In the genomic region with DNA sequence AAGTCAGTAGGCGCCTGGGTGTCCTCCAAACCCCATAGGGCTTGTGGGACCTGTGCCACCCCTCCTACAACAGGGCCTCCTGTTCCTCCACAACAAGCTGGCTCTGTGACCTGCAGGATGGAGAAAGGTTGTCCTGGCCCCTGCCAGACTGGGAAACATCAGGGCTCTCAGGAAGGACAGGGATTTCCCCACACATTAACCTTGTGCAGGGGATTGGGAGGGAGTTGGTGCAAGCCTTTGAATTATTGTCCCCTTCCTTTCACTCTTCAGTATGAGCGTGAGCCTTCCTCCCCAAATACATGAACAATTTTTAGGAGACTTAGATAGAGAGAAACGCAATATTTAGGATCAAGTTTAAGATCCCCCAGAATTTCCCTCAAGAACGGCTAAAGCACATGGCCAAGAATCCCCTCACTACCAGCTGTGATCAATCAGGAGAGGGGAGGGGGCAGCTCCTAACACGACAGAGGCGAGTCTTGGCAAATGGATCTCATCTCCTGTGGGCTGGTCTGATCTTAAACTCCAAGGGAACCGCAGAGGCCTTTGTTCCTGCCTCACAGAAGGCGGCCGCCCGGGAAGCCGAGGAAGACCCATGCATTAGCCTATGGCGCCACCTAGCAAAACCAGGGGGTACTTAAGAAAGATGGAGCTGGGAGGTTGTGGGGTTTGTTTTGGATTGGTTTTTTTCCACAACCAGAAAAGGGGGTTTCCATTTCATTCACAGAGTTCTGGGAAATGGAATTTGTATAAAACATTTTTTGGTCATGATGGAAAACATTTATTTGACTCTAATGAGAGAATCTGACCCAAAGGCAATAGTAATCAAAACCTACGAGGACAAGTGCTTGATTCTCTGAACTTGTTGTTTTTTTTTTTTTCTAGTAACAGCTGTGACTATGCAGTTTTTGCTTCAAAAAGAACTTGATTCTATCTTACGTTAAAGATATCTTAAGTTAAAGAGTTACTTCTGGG, we compare ENCODE assay signal across 9 cellular contexts. TPM values are rescaled to one million over a fixed set of nuclear protein-coding genes. Genes with fewer than 3 reads are reported as not detected.
DNase-seq lines count a peak whose midpoint lies in the region; ATAC-seq, FAIRE-seq and TF ChIP-seq lines count a peak whose summit lies in the region.
"Had no signal": no experiment of that assay in that cellular context is flagged by ENCODE, and none has a peak within 500 bp of the region (broad histone marks: within the 10 kb centered on the region; RNA-seq: fewer than 3 reads in every experiment).

No MANE protein-coding gene starts in this region.

- BruUV-seq in endothelial cell of umbilical vein (replicated peaks; lab: Mats Ljungman, UMichigan) = no TSS peak

- dilution Hi-C loops in endothelial cell of umbilical vein (cut with MboI; ENCODE audit: extremely low pct_ligation_motif_present, low sequenced_read_pairs) = loop anchor here (25.0 kb wide), 1 partner anchor 372 kb away; no protein-coding TSS in a partner anchor

- peak; percentile 81 to 83 for TF ChIP-seq CTCF in endothelial cell of umbilical vein (IDR thresholded peaks at IDR 0.05; ENCODE audit: extremely low read depth in 1 of 2, insufficient read depth in 1 of 2, low read depth in 1 of 2, low read length in 2 of 2)

- no peak overlapping the region for H3K9ac ChIP-seq in endothelial cell of umbilical vein (replicated peaks; ENCODE audit: extremely low read depth, insufficient read depth, low read length)

- no peaks in the 10 kb centered on the region for H3K79me2 ChIP-seq in endothelial cell of umbilical vein (ENCODE audit: control insufficient read depth, insufficient read depth, low read length)

- H3K9me3 Mint-ChIP-seq in activated CD4-positive, alpha-beta T cell treated with anti-CD3 and anti-CD28 coated beads, Interleukin-2, amount 10 ng/mL, durations not matched to agents 7 days and 5 days = no peaks in the 10 kb centered on the region
- H3K9me3 Mint-ChIP-seq in stimulated activated naive B cell treated with anti-CD40 and anti-IgM and Interleukin-4, amounts not matched to agents 10 μg/mL and 1 μg/mL and 100 μg/mL, for 72 hours = peaks cover 4% of the 10 kb centered on the region in 2 donors

- H3K4me2 ChIP-seq in endothelial cell of umbilical vein (ENCODE audit: insufficient read depth, low read length) = no peak overlapping the region

- peak; percentile 62 for ATAC-seq in HG03280 (IDR thresholded peaks at IDR 0.05; ENCODE audit: unreplicated experiment)
- peak; percentile 68 to 69 for ATAC-seq in stimulated activated naive B cell treated with anti-CD40 and anti-IgM and Interleukin-4, amounts not matched to agents 10 μg/mL and 1 μg/mL and 100 μg/mL, for 72 hours (replicated peaks)

- peaks cover 12% of the 10 kb centered on the region for H3K27me3 Mint-ChIP-seq in activated CD4-positive, alpha-beta T cell treated with anti-CD3 and anti-CD28 coated beads, Interleukin-2, amount 10 ng/mL, durations not matched to agents 7 days and 5 days
- H3K27me3 Mint-ChIP-seq in stimulated activated naive B cell treated with anti-CD40 and anti-IgM and Interleukin-4, amounts not matched to agents 10 μg/mL and 1 μg/mL and 100 μg/mL, for 72 hours = peaks cover 23 to 64% of the 10 kb centered on the region in 2 donors

- DNase-seq in GF-D8 (lab: John Stamatoyannopoulos, UW) (peak; percentile 6), NCI-H460 (ENCODE audit: extremely low read depth, low read depth) (peak; percentile 84), endothelial cell of umbilical vein (ENCODE audit: low read depth, low spot score) (peak; percentile 87), midbrain (lab: John Stamatoyannopoulos, UW) (peak; percentile 85), mesenteric fat pad (ENCODE audit: low spot score) (no peak)
- peak; percentile 58 for DNase-seq in activated CD4-positive, alpha-beta T cell treated with anti-CD3 and anti-CD28 coated beads, Interleukin-2, amount 10 ng/mL, durations not matched to agents 7 days and 5 days
- peak; percentile 21 for DNase-seq in stimulated activated naive B cell treated with anti-CD40 and anti-IgM and Interleukin-4, amounts not matched to agents 10 μg/mL and 1 μg/mL and 100 μg/mL, for 72 hours

- peak; percentile 62 for FAIRE-seq in endothelial cell of umbilical vein (lab: Jason Lieb, UNC)
- FAIRE-seq: colon had no signal

- POLR2A ChIA-PET in activated CD4-positive, alpha-beta T cell treated with anti-CD3 and anti-CD28 coated beads, Interleukin-2, amount 10 ng/mL, durations not matched to agents 7 days and 5 days (lab: Charles Lee) = no interaction called here
- POLR2A ChIA-PET in endothelial cell of umbilical vein (lab: Charles Lee) = interaction anchor here (0.7 to 1.0 kb wide), 3 partner anchors 26 to 389 kb away, joined by 3 read pairs; no protein-coding TSS in a partner anchor

- H3K4me1 ChIP-seq in endothelial cell of umbilical vein (ENCODE audit: control insufficient read depth, extremely low read depth, insufficient read depth, low read length) = peaks cover 31% of the 10 kb centered on the region

- no peaks in the 10 kb centered on the region for H4K20me1 ChIP-seq in endothelial cell of umbilical vein (replicated peaks; ENCODE audit: control insufficient read depth, extremely low read depth, insufficient read depth, low read length)

- H3K27me3 ChIP-seq in endothelial cell of umbilical vein (ENCODE audit: control insufficient read depth in 2 of 2, insufficient read depth in 2 of 2, low read length in 2 of 2) = no peaks in the 10 kb centered on the region

- peak overlapping the region; percentile 43 for H2AFZ ChIP-seq in endothelial cell of umbilical vein (ENCODE audit: low read depth, low read length)

- no peaks in the 10 kb centered on the region for H3K36me3 Mint-ChIP-seq in activated CD4-positive, alpha-beta T cell treated with anti-CD3 and anti-CD28 coated beads, Interleukin-2, amount 10 ng/mL, durations not matched to agents 7 days and 5 days (ENCODE audit: low read depth)
- no peaks in the 10 kb centered on the region for H3K36me3 Mint-ChIP-seq in stimulated activated naive B cell treated with anti-CD40 and anti-IgM and Interleukin-4, amounts not matched to agents 10 μg/mL and 1 μg/mL and 100 μg/mL, for 72 hours

- H3K27ac Mint-ChIP-seq in activated CD4-positive, alpha-beta T cell treated with anti-CD3 and anti-CD28 coated beads, Interleukin-2, amount 10 ng/mL, durations not matched to agents 7 days and 5 days = no peak overlapping the region
- H3K27ac Mint-ChIP-seq in stimulated activated naive B cell treated with anti-CD40 and anti-IgM and Interleukin-4, amounts not matched to agents 10 μg/mL and 1 μg/mL and 100 μg/mL, for 72 hours = no peak overlapping the region

- TF ChIP-seq POLR2A in endothelial cell of umbilical vein (IDR thresholded peaks at IDR 0.05; ENCODE audit: low read depth, low read length) = no peak

- H3K4me3 Mint-ChIP-seq in activated CD4-positive, alpha-beta T cell treated with anti-CD3 and anti-CD28 coated beads, Interleukin-2, amount 10 ng/mL, durations not matched to agents 7 days and 5 days = no peak overlapping the region
- H3K4me3 Mint-ChIP-seq in stimulated activated naive B cell treated with anti-CD40 and anti-IgM and Interleukin-4, amounts not matched to agents 10 μg/mL and 1 μg/mL and 100 μg/mL, for 72 hours = no peak overlapping the region

- H3K27ac ChIP-seq in endothelial cell of umbilical vein (ENCODE audit: insufficient read depth, low read depth, low read length) = no peak overlapping the region

- H3K36me3 ChIP-seq in endothelial cell of umbilical vein (ENCODE audit: control insufficient read depth in 2 of 2, extremely low read depth in 1 of 2, insufficient read depth in 2 of 2, low read length in 2 of 2) = no peaks in the 10 kb centered on the region

- H3K9me3 ChIP-seq in endothelial cell of umbilical vein (replicated peaks; ENCODE audit: control insufficient read depth, insufficient read depth, low read length) = no peaks in the 10 kb centered on the region

- H3K9me1 ChIP-seq in endothelial cell of umbilical vein (replicated peaks; ENCODE audit: control insufficient read depth, extremely low read depth, insufficient read depth, low read length) = no peaks in the 10 kb centered on the region

- H3K4me3 ChIP-seq in endothelial cell of umbilical vein (replicated peaks in 1 of 3; ENCODE audit: insufficient read depth in 1 of 3, low read depth in 1 of 3, low read length in 3 of 3) = no peak overlapping the region

- no peaks in the 10 kb centered on the region for H3K4me1 Mint-ChIP-seq in activated CD4-positive, alpha-beta T cell treated with anti-CD3 and anti-CD28 coated beads, Interleukin-2, amount 10 ng/mL, durations not matched to agents 7 days and 5 days
- no peaks in the 10 kb centered on the region for H3K4me1 Mint-ChIP-seq in stimulated activated naive B cell treated with anti-CD40 and anti-IgM and Interleukin-4, amounts not matched to agents 10 μg/mL and 1 μg/mL and 100 μg/mL, for 72 hours

- CTCF ChIA-PET in activated CD4-positive, alpha-beta T cell treated with anti-CD3 and anti-CD28 coated beads, Interleukin-2, amount 10 ng/mL, durations not matched to agents 7 days and 5 days (lab: Charles Lee) = interaction anchor here (0.6 to 3.9 kb wide), 10 partner anchors 10 to 427 kb away, joined by 3 to 25 read pairs (median 4); no protein-coding TSS in a partner anchor
- CTCF ChIA-PET in endothelial cell of umbilical vein (lab: Charles Lee) = interaction anchor here (0.6 to 11.2 kb wide), 105 partner anchors 9 to 616 kb away, joined by 3 to 501 read pairs (median 5); a partner anchor contains a TSS

- intact Hi-C loops in endothelial cell of umbilical vein (cut with micrococcal nuclease) = loop anchor here (1.0 to 5.0 kb wide), 7 partner anchors 92 to 427 kb away; no protein-coding TSS in a partner anchor

TF ChIP-seq in endothelial cell of umbilical vein, 7 proteins besides CTCF, POLR2A, EP300 and RAD21:
- TF ChIP-seq POLR2AphosphoS5 (IDR thresholded peaks at IDR 0.05; ENCODE audit: insufficient read depth, low read depth, low read length) (no peak), MYC (IDR thresholded peaks at IDR 0.05; ENCODE audit: low read depth, low read length) (no peak)

RNA-seq across cellular contexts. Expression of a gene that starts 36.1 kb away (rescaled TPM):
- total RNA-seq in NCI-H460 (2014; rRNA removed; shearing (Covaris generic)) = 79.4 and 82.8 TPM in 2 replicates
- 63.7 and 89.9 TPM in 2 replicates for polyA plus RNA-seq in NCI-H460 (2014; cell fraction: nucleus; rRNA removed)
- not detected for total RNA-seq in activated CD4-positive, alpha-beta T cell treated with anti-CD3 and anti-CD28 coated beads, Interleukin-2, amount 10 ng/mL, durations not matched to agents 7 days and 5 days
- total RNA-seq in endothelial cell of umbilical vein (12.8 and 19.7 TPM in 2 replicates), mesenteric fat pad (141 TPM)
- 6.1 TPM in 2 replicates for polyA plus RNA-seq in endothelial cell of umbilical vein
- 4.4 and 5.2 TPM in 2 replicates for polyA plus RNA-seq in endothelial cell of umbilical vein (2011; cell fraction: cytosol; rRNA removed)
- polyA plus RNA-seq in endothelial cell of umbilical vein (2011; cell fraction: nucleus; rRNA removed) = 7.7 and 9.9 TPM in 2 replicates
- polyA plus RNA-seq in endothelial cell of umbilical vein (2012) = 3.6 and 3.8 TPM in 2 replicates
- 9.8 and 10.5 TPM in 2 replicates for polyA minus RNA-seq in endothelial cell of umbilical vein
- 14.6 TPM for polyA minus RNA-seq in endothelial cell of umbilical vein (2011; cell fraction: cytosol; rRNA and poly(A)+ RNA removed)
- polyA minus RNA-seq in endothelial cell of umbilical vein (2011; cell fraction: nucleus; rRNA and poly(A)+ RNA removed) = 15.5 and 16.8 TPM in 2 replicates

Comparison
In these comparisons a context has a peak if more than half of its experiments do, and no peak if none do; other contexts are left out.
1. RNA of a gene that starts 36.1 kb away (total RNA-seq): 141 TPM in mesenteric fat pad (single experiment), 79.4 to 82.8 TPM in NCI-H460 and 12.8 to 19.7 TPM in endothelial cell of umbilical vein; not detected in activated CD4-positive, alpha-beta T cell treated with anti-CD3 and anti-CD28 coated beads, Interleukin-2, amount 10 ng/mL, durations not matched to agents 7 days and 5 days; every median in the first group is over 10 times any median in the second.